In genomic region chr3:119891944-119892721, GRCh38 we compare ENCODE assay signal across 8 cellular contexts.
A peak's percentile ranks its signal among the peaks of the same experiment; 100 is the strongest.
DNase-seq lines count a peak whose midpoint lies in the region; FAIRE-seq and TF ChIP-seq lines count a peak whose summit lies in the region.

No MANE protein-coding gene starts in this region.

- POLR2A ChIA-PET in OCI-LY7 (lab: Charles Lee): interaction anchor here (0.5 to 2.2 kb wide), 3 partner anchors 9 to 1088 kb away, joined by 3 to 6 read pairs (median 3); no protein-coding TSS in a partner anchor

- H3K9me2 ChIP-seq in OCI-LY7 (ENCODE audit: insufficient read depth, low read length): no peaks in the 10 kb centered on the region

- H3K9me3 ChIP-seq in OCI-LY7 (ENCODE audit: low read length) (peaks cover 13% of the 10 kb centered on the region), ascending aorta (peaks cover 0 to 9% of the 10 kb centered on the region in 2 donors)

- intact Hi-C loops in OCI-LY7 (cut with micrococcal nuclease; ENCODE audit: unreplicated experiment): loop anchor here (5.0 to 10.0 kb wide), 3 partner anchors 255 to 523 kb away; no protein-coding TSS in a partner anchor
- intact Hi-C loops in ascending aorta (cut with DNase I): loop anchor here (2.0 to 10.0 kb wide), 4 partner anchors 200 to 663 kb away; partner anchors contain the start of gene GSK3B

- CTCF ChIA-PET in OCI-LY7 (lab: Charles Lee; ENCODE audit: unreplicated experiment): interaction anchor here (1.0 kb wide), 1 partner anchor 255 kb away, joined by 4 read pairs; no protein-coding TSS in a partner anchor

- no peaks in the 10 kb centered on the region for H4K20me1 ChIP-seq in OCI-LY7 (ENCODE audit: insufficient read depth, low read length)

- BruUV-seq in OCI-LY7 (replicated peaks; lab: Mats Ljungman, UMichigan): no TSS peak

- H2AFZ ChIP-seq in OCI-LY7 (ENCODE audit: low read length): no peak overlapping the region

- TF ChIP-seq CTCF in 22Rv1 (IDR thresholded peaks at IDR 0.05): peak; percentile 85
- peak; percentile 88 for TF ChIP-seq CTCF in OCI-LY7 (conservative IDR thresholded peaks at IDR 0.05; ENCODE audit: low read length)
- peak; percentile 65 to 81 (median 66) for TF ChIP-seq CTCF in ascending aorta (IDR thresholded peaks at IDR 0.05)

- H3K27me3 ChIP-seq in ascending aorta: no peaks in the 10 kb centered on the region

- H3K27ac ChIP-seq in 22Rv1 (no peak overlapping the region), OCI-LY7 (ENCODE audit: low read depth, low read length, poor library complexity, severe bottlenecking) (no peak overlapping the region), ascending aorta (no peak overlapping the region)

- peak; percentile 44 for DNase-seq in GM04504 (ENCODE audit: low read depth)
- DNase-seq in HTR-8/SVneo (ENCODE audit: insufficient read length, low spot score): peak; percentile 10
- peak; percentile 48 for DNase-seq in OCI-LY7 (ENCODE audit: low spot score)
- DNase-seq in ascending aorta (ENCODE audit: low spot score in 2 of 2): no peak
- DNase-seq in hepatic stellate cell (ENCODE audit: low spot score): peak; percentile 9
- peak; percentile 28 for DNase-seq in skeletal muscle cell (ENCODE audit: low read depth)
- DNase-seq in UCSD-AML1 (lab: John Stamatoyannopoulos, UW; ENCODE audit: unreplicated experiment): no peak

- no peaks in the 10 kb centered on the region for H3K79me2 ChIP-seq in OCI-LY7 (ENCODE audit: insufficient read depth, low read depth, low read length)

- no peak for FAIRE-seq in HTR-8/SVneo (lab: Jason Lieb, UNC)

- no peak overlapping the region for H3K4me2 ChIP-seq in OCI-LY7 (ENCODE audit: low read length)

- H3K36me3 ChIP-seq in OCI-LY7 (ENCODE audit: insufficient read depth, low read length) (peaks cover 16% of the 10 kb centered on the region), ascending aorta (peaks cover 0 to 4% of the 10 kb centered on the region in 2 donors)

- H3K4me3 ChIP-seq in OCI-LY7 (ENCODE audit: low read depth, low read length, poor library complexity, severe bottlenecking) (no peak overlapping the region), ascending aorta (no peak overlapping the region), skeletal muscle cell (ENCODE audit: low read depth, low read length) (no peak overlapping the region)

- H3K4me1 ChIP-seq in OCI-LY7 (ENCODE audit: insufficient read depth, low read length, poor library complexity, severe bottlenecking): no peaks in the 10 kb centered on the region
- H3K4me1 ChIP-seq in ascending aorta: no peaks in the 10 kb centered on the region

Comparison
In these comparisons a context has a peak if more than half of its experiments do, and no peak if none do; other contexts are left out.
1. DNase-seq: peak in GM04504 (single experiment), HTR-8/SVneo (single experiment), OCI-LY7 (single experiment), hepatic stellate cell (single experiment) and skeletal muscle cell (single experiment); none in ascending aorta (0 of 2) and UCSD-AML1 (single experiment).
2. Peak in every context shown above with its lines, with median percentiles within 50 percentile points of each other: CTCF ChIP-seq.